ENCODE assay signal across 18 cellular contexts in genomic region chr1:239361403-239361802, GRCh38.
DNase-seq lines count a peak whose midpoint lies in the region; ATAC-seq lines count a peak whose summit lies in the region.
"Had no signal": no experiment of that assay in that cellular context is flagged by ENCODE, and none has a peak within 500 bp of the region (broad histone marks: within the 10 kb centered on the region; RNA-seq: fewer than 3 reads in every experiment).

No MANE protein-coding gene starts in this region.

- no peak for ATAC-seq in HG02623 (IDR thresholded peaks at IDR 0.05; ENCODE audit: unreplicated experiment)
- no peak for ATAC-seq in GM19328 (IDR thresholded peaks at IDR 0.05; ENCODE audit: unreplicated experiment)
- ATAC-seq: activated naive CD8-positive, alpha-beta T cell treated with anti-CD3 and anti-CD28 coated beads, Interleukin-2, amount 50 U/mL, for 24 hours; gastrocnemius medialis; right lobe of liver had no signal

- DNase-seq in GM04503 (ENCODE audit: low read depth) (peak; percentile 78), NOMO-1 treated with DMSO at 0.1 percent for 48 hours (lab: John Stamatoyannopoulos, UW; ENCODE audit: unreplicated experiment) (peak; percentile 53), epithelial cell of prostate (ENCODE audit: low read depth, low spot score) (peak; percentile 76), pons (ENCODE audit: low spot score) (peak; percentile 14), NCI-H82 (lab: John Stamatoyannopoulos, UW) (no peak), amygdala (lab: John Stamatoyannopoulos, UW) (no peak)
- DNase-seq: activated CD4-positive, CD25-positive, alpha-beta regulatory T cell; activated naive CD8-positive, alpha-beta T cell treated with anti-CD3 and anti-CD28 coated beads, Interleukin-2, amount 50 U/mL, for 24 hours; CD4-positive, CD25-positive, alpha-beta regulatory T cell; gastrocnemius medialis; islet precursor cell; naive B cell; NCI-H2029; right lobe of liver; substantia nigra had no signal

- no peak overlapping the region for H3K27ac ChIP-seq in epithelial cell of prostate
- H3K27ac ChIP-seq: gastrocnemius medialis, KMS-11, right lobe of liver had no signal

Comparison
In these comparisons a context has a peak if more than half of its experiments do, and no peak if none do; other contexts are left out.
1. DNase-seq: peak in GM04503 (single experiment), NOMO-1 treated with DMSO at 0.1 percent for 48 hours (single experiment), epithelial cell of prostate (single experiment) and pons (single experiment); none in NCI-H82 (single experiment) and amygdala (0 of 56).